1 cellular context compared by ENCODE assay signal in the genomic region with DNA sequence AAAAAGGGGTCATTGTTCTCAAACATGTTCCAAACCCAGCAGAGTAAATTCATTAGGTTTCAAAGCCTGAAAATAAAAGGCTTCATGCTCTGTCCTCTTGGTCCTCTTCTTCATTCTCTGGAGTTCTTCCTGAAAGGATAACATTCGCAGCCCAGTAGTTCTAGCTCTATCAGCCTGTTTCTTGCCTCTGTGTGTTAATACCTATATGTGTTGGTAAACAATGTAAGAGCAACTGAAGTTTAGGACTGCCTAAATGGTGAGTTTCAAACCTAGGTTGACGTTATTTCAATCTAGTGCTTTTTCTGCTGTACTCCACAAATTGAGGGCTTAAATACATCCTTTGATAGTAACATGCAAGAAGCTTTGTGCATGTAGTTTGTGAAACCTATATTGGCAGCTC.
TF ChIP-seq lines count a peak whose summit lies in the region.

No MANE protein-coding gene starts in this region.

TF ChIP-seq in K562, 482 proteins besides CTCF, POLR2A, EP300 and RAD21:
- TF ChIP-seq ZBTB7A (IDR thresholded peaks at IDR 0.05; ENCODE audit: borderline replicate concordance, control insufficient read depth, low read depth, low read length) (no peak), RBM39 (optimal IDR thresholded peaks at IDR 0.05; ENCODE audit: low read depth, low read length) (no peak)
- TF ChIP-seq, protein P1, sequence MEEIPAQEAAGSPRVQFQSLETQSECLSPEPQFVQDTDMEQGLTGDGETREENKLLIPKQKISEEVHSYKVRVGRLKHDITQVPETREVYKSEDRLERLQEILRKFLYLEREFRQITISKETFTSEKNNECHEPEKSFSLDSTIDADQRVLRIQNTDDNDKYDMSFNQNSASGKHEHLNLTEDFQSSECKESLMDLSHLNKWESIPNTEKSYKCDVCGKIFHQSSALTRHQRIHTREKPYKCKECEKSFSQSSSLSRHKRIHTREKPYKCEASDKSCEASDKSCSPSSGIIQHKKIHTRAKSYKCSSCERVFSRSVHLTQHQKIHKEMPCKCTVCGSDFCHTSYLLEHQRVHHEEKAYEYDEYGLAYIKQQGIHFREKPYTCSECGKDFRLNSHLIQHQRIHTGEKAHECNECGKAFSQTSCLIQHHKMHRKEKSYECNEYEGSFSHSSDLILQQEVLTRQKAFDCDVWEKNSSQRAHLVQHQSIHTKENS (CRISPR knock-in tag; IDR thresholded peaks at IDR 0.05) = no peak
